Comparison of ENCODE assay signal across 8 cellular contexts in genomic region chr17:12021604-12022003, GRCh38. TPM values are rescaled to one million over a fixed set of nuclear protein-coding genes. Genes with fewer than 3 reads are reported as not detected.
DNase-seq lines count a peak whose midpoint lies in the region; ATAC-seq and TF ChIP-seq lines count a peak whose summit lies in the region.

No MANE protein-coding gene starts in this region.

- H3K9me3 ChIP-seq in right atrium auricular region, result no peaks in the 10 kb centered on the region
- no peaks in the 10 kb centered on the region for H3K9me3 ChIP-seq in aorta (ENCODE audit: control insufficient read depth, low read length)

- H3K79me1 ChIP-seq in mesendoderm (ENCODE audit: low read length), result peaks cover 7% of the 10 kb centered on the region

- H3K4me2 ChIP-seq in mesendoderm (ENCODE audit: low read length), result peak overlapping the region; percentile 57

- ATAC-seq in left cardiac atrium (no peak), aorta (ENCODE audit: low FRiP score) (no peak), HG03460 (IDR thresholded peaks at IDR 0.05; ENCODE audit: unreplicated experiment) (no peak), HG03175 (IDR thresholded peaks at IDR 0.05; ENCODE audit: unreplicated experiment) (no peak)

- no peak overlapping the region for H2BK15ac ChIP-seq in mesendoderm (replicated peaks; ENCODE audit: low read depth)

- H3K4me1 ChIP-seq in right atrium auricular region (peaks cover 0 to 16% of the 10 kb centered on the region in 2 donors), mesendoderm (ENCODE audit: control insufficient read depth, low read depth, low read length) (peaks cover 2% of the 10 kb centered on the region), aorta (ENCODE audit: control insufficient read depth in 1 of 2, insufficient read depth in 2 of 2, low read length in 2 of 2) (peaks cover 2 to 10% of the 10 kb centered on the region in 2 donors)

- no peak overlapping the region for H2AK5ac ChIP-seq in mesendoderm (ENCODE audit: low read length)

- intact Hi-C loops in left cardiac atrium (cut with DNase I) (no loop called here), aorta (cut with DNase I) (no loop called here)

- H3K27ac ChIP-seq in right atrium auricular region (peak overlapping the region in 1 of 2 donors; percentile 85), mesendoderm (ENCODE audit: low read depth, low read length) (no peak overlapping the region), aorta (ENCODE audit: low read depth in 1 of 2, low read length in 2 of 2) (no peak overlapping the region)

- H3K79me2 ChIP-seq in mesendoderm (ENCODE audit: control insufficient read depth, insufficient read depth, low read length), result peaks cover 39% of the 10 kb centered on the region

- peak overlapping the region; percentile 89 for H3K56ac ChIP-seq in mesendoderm (ENCODE audit: low read length)

- H3K4ac ChIP-seq in mesendoderm (ENCODE audit: low read depth, low read length), result no peak overlapping the region

- H4K5ac ChIP-seq in mesendoderm (ENCODE audit: low read length), result no peak overlapping the region

- WGBS in mesendoderm (ENCODE audit: extremely low coverage, insufficient coverage, low lambda C conversion rate), result no CpG with 5 or more reads among the region's 3 CpGs
- 2 to 3% methylated on average over 3 of the region's 3 CpGs for WGBS in aorta, 2 donors

- H4K8ac ChIP-seq in mesendoderm (ENCODE audit: low read depth, low read length), result no peak overlapping the region

- in situ Hi-C loops in astrocyte of the spinal cord (cut with HindIII; ENCODE audit: low sequenced_read_pairs), result no loop called here

- no peak overlapping the region for H2BK120ac ChIP-seq in mesendoderm (ENCODE audit: low read depth, low read length)

- H3K4me3 ChIP-seq in right atrium auricular region (peak overlapping the region; percentile 90), astrocyte of the spinal cord (ENCODE audit: low read depth, low read length) (peak overlapping the region; percentile 64), mesendoderm (ENCODE audit: low read length) (peak overlapping the region; percentile 63), aorta (ENCODE audit: low read length in 2 of 2) (peak overlapping the region; percentile 78 to 100)

- DNase-seq in right atrium auricular region (ENCODE audit: low spot score) (no peak), left cardiac atrium (no peak), astrocyte of the spinal cord (ENCODE audit: low read depth, low spot score) (no peak), mesendoderm (no peak), aorta (no peak), activated gamma-delta T cell treated with Interleukin-2 at 50 U/mL for 16 hours (no peak)

- peak overlapping the region; percentile 99 for H3K18ac ChIP-seq in mesendoderm (ENCODE audit: low read length)

- H3K27me3 ChIP-seq in right atrium auricular region (no peaks in the 10 kb centered on the region), mesendoderm (ENCODE audit: insufficient read depth, low read length, poor library complexity) (no peaks in the 10 kb centered on the region), aorta (ENCODE audit: control insufficient read depth in 1 of 2, insufficient read depth in 2 of 2, low read length in 1 of 2) (no peaks in the 10 kb centered on the region)

- H3K36me3 ChIP-seq in right atrium auricular region, result no peaks in the 10 kb centered on the region
- no peaks in the 10 kb centered on the region for H3K36me3 ChIP-seq in mesendoderm (ENCODE audit: control insufficient read depth, insufficient read depth, low read length)
- H3K36me3 ChIP-seq in aorta (ENCODE audit: control insufficient read depth in 1 of 2, insufficient read depth in 2 of 2, low read length in 1 of 2), result no peaks in the 10 kb centered on the region

- TF ChIP-seq CTCF in right atrium auricular region (IDR thresholded peaks at IDR 0.05) (no peak), astrocyte of the spinal cord (IDR thresholded peaks at IDR 0.05; ENCODE audit: low read depth, low read length) (no peak)

- no peak overlapping the region for H3K23ac ChIP-seq in mesendoderm (ENCODE audit: low read length)

- no peak overlapping the region for H2BK5ac ChIP-seq in mesendoderm (ENCODE audit: low read length)

- H3K9ac ChIP-seq in mesendoderm (ENCODE audit: low read length), result peak overlapping the region; percentile 80

RNA-seq across cellular contexts. Expression of gene MAP2K4, which starts 0.9 kb away (rescaled TPM):
- total RNA-seq in right atrium auricular region (10 to 100 TPM; 19.8 to 25.2 TPM), left cardiac atrium (10 to 100 TPM; 31.3 to 31.5 TPM), aorta (10 to 100 TPM; 34.3 to 39.3 TPM)
- polyA plus RNA-seq in mesendoderm (2013, experiment 1 of 2), result 23.6 TPM
- 23.7 TPM for polyA plus RNA-seq in mesendoderm (2013, experiment 2 of 2)
- 10 to 100 TPM in 1 of 2 donors, 1 to 10 TPM in 1; 9.3 to 13.4 TPM for polyA plus RNA-seq in aorta

RNA-seq across cellular contexts. Expression of gene ZNF18, which starts 24.3 kb away (rescaled TPM):
- total RNA-seq in right atrium auricular region, result 1 to 10 TPM; 3.4 to 5.8 TPM
- total RNA-seq in left cardiac atrium, result 1 to 10 TPM; 3.8 to 5.4 TPM
- 5.4 TPM for polyA plus RNA-seq in mesendoderm (2013, experiment 1 of 2)
- polyA plus RNA-seq in mesendoderm (2013, experiment 2 of 2), result 5.6 TPM
- 1 to 10 TPM; 5.6 to 9.2 TPM for total RNA-seq in aorta
- 10 to 100 TPM in 1 of 2 donors, 1 to 10 TPM in 1; 2.9 to 10.5 TPM for polyA plus RNA-seq in aorta
